In the genomic region with DNA sequence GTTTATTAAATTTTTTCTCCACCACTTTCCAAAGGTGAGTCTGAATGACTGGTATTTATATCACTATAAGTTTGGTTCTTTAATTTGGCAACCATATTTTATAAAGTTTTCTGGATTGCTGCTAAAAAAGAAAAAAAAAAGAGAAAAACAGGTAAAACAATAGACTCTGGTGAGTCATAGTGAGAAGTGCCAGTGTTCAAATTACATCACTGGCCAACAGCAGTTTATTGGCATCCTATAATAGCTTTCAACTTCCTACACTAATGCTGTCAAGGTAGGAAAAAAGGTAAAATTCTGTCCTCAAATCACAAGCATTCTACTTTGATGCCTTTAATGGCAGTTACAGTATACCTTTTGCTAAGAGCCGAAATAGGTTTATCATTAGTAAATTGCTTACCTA, we compare ENCODE assay signal across 21 cellular contexts.
"Had no signal": no experiment of that assay in that cellular context is flagged by ENCODE, and none has a peak within 500 bp of the region (broad histone marks: within the 10 kb centered on the region; RNA-seq: fewer than 3 reads in every experiment).

No MANE protein-coding gene starts in this region.

- H3K27me3 ChIP-seq: cardiac muscle cell, neutrophil, pancreas, thyroid gland, upper lobe of right lung had no signal

- ATAC-seq: activated CD4-positive, alpha-beta T cell treated with anti-CD3 and anti-CD28 coated beads for 36 hours; activated T-cell treated with anti-CD3 and anti-CD28 coated beads, Interleukin-2, amount 50 U/mL, for 4 hours; left ventricle myocardium superior; pancreas; psoas muscle; right cardiac atrium; upper lobe of right lung had no signal

- FAIRE-seq: pancreas had no signal

- H3K9me3 ChIP-seq: neutrophil, pancreas, psoas muscle, thyroid gland, upper lobe of right lung had no signal

- DNase-seq: activated B cell treated with CpG ODN at 0.5 μM for 24 hours; activated CD4-positive, alpha-beta T cell treated with anti-CD3 and anti-CD28 coated beads for 36 hours; activated CD4-positive, alpha-beta T cell treated with anti-CD3 and anti-CD28 coated beads, Interleukin-2, amount 50 U/mL, for 4 hours; activated CD8-positive, alpha-beta memory T cell treated with anti-CD3 and anti-CD28 coated beads, Interleukin-2, amount 50 U/mL, for 48 hours; activated naive CD4-positive, alpha-beta T cell treated with anti-CD3 and anti-CD28 coated beads for 36 hours; activated T-cell treated with anti-CD3 and anti-CD28 coated beads, Interleukin-2, amount 50 U/mL, for 4 hours; amygdala; cortex of kidney; immature natural killer cell; left ventricle myocardium superior; pancreas; psoas muscle; right cardiac atrium; stimulated activated CD4-positive, alpha-beta T cell treated with anti-CD3 and anti-CD28 coated beads, Interleukin-12 subunit alpha, Interleukin-12 subunit beta, amount 100 ng/mL, for 4 hours; stimulated activated CD4-positive, alpha-beta T cell treated with anti-CD3 and anti-CD28 coated beads, Interleukin-4, amount 100 ng/mL, for 4 hours; substantia nigra; T1000; thyroid gland; upper lobe of right lung had no signal

- H3K4me1 ChIP-seq: psoas muscle, thyroid gland, upper lobe of right lung had no signal

- H3K4me3 ChIP-seq: cardiac muscle cell, pancreas, psoas muscle, thyroid gland, upper lobe of right lung had no signal

- H3K36me3 ChIP-seq: cardiac muscle cell, neutrophil, pancreas, thyroid gland, upper lobe of right lung had no signal

- H3K27ac ChIP-seq: cardiac muscle cell, neutrophil, pancreas, psoas muscle, thyroid gland, upper lobe of right lung had no signal
